In the genomic region with DNA sequence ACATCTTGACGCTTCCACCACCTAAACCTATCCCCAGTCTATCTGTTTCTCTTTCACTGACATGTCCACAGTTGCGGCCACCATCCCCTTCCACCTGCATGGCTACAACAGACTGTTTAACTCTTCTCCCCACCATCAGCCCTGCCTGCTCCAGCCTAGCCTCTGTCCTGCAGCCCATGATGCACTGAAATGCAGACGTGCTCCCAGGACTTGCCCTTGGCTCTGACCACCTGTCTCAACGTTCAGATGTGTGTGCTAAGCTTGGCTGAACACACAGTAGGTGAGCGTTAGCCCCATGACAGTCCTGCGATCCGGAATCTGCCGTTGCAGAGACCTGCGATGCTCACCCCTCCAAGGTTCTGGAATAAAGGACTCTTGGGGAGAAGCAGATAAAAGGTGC, we compare ENCODE assay signal across 1 cellular context.
TF ChIP-seq lines count a peak whose summit lies in the region.

No MANE protein-coding gene starts in this region.

TF ChIP-seq in H1, 55 proteins besides CTCF, POLR2A, EP300 and RAD21:
- TF ChIP-seq RXRA (IDR thresholded peaks at IDR 0.05; ENCODE audit: insufficient read depth, low read depth, low read length), result no peak
- TF ChIP-seq, protein P1, sequence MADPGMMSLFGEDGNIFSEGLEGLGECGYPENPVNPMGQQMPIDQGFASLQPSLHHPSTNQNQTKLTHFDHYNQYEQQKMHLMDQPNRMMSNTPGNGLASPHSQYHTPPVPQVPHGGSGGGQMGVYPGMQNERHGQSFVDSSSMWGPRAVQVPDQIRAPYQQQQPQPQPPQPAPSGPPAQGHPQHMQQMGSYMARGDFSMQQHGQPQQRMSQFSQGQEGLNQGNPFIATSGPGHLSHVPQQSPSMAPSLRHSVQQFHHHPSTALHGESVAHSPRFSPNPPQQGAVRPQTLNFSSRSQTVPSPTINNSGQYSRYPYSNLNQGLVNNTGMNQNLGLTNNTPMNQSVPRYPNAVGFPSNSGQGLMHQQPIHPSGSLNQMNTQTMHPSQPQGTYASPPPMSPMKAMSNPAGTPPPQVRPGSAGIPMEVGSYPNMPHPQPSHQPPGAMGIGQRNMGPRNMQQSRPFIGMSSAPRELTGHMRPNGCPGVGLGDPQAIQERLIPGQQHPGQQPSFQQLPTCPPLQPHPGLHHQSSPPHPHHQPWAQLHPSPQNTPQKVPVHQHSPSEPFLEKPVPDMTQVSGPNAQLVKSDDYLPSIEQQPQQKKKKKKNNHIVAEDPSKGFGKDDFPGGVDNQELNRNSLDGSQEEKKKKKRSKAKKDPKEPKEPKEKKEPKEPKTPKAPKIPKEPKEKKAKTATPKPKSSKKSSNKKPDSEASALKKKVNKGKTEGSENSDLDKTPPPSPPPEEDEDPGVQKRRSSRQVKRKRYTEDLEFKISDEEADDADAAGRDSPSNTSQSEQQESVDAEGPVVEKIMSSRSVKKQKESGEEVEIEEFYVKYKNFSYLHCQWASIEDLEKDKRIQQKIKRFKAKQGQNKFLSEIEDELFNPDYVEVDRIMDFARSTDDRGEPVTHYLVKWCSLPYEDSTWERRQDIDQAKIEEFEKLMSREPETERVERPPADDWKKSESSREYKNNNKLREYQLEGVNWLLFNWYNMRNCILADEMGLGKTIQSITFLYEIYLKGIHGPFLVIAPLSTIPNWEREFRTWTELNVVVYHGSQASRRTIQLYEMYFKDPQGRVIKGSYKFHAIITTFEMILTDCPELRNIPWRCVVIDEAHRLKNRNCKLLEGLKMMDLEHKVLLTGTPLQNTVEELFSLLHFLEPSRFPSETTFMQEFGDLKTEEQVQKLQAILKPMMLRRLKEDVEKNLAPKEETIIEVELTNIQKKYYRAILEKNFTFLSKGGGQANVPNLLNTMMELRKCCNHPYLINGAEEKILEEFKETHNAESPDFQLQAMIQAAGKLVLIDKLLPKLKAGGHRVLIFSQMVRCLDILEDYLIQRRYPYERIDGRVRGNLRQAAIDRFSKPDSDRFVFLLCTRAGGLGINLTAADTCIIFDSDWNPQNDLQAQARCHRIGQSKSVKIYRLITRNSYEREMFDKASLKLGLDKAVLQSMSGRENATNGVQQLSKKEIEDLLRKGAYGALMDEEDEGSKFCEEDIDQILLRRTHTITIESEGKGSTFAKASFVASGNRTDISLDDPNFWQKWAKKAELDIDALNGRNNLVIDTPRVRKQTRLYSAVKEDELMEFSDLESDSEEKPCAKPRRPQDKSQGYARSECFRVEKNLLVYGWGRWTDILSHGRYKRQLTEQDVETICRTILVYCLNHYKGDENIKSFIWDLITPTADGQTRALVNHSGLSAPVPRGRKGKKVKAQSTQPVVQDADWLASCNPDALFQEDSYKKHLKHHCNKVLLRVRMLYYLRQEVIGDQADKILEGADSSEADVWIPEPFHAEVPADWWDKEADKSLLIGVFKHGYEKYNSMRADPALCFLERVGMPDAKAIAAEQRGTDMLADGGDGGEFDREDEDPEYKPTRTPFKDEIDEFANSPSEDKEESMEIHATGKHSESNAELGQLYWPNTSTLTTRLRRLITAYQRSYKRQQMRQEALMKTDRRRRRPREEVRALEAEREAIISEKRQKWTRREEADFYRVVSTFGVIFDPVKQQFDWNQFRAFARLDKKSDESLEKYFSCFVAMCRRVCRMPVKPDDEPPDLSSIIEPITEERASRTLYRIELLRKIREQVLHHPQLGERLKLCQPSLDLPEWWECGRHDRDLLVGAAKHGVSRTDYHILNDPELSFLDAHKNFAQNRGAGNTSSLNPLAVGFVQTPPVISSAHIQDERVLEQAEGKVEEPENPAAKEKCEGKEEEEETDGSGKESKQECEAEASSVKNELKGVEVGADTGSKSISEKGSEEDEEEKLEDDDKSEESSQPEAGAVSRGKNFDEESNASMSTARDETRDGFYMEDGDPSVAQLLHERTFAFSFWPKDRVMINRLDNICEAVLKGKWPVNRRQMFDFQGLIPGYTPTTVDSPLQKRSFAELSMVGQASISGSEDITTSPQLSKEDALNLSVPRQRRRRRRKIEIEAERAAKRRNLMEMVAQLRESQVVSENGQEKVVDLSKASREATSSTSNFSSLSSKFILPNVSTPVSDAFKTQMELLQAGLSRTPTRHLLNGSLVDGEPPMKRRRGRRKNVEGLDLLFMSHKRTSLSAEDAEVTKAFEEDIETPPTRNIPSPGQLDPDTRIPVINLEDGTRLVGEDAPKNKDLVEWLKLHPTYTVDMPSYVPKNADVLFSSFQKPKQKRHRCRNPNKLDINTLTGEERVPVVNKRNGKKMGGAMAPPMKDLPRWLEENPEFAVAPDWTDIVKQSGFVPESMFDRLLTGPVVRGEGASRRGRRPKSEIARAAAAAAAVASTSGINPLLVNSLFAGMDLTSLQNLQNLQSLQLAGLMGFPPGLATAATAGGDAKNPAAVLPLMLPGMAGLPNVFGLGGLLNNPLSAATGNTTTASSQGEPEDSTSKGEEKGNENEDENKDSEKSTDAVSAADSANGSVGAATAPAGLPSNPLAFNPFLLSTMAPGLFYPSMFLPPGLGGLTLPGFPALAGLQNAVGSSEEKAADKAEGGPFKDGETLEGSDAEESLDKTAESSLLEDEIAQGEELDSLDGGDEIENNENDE (IDR thresholded peaks at IDR 0.05; ENCODE audit: insufficient replicate concordance, low read length), result no peak
- no peak for TF ChIP-seq CTBP2 (IDR thresholded peaks at IDR 0.05; ENCODE audit: borderline replicate concordance, insufficient read depth, insufficient read length, low read length)
- no peak for TF ChIP-seq KDM5A (IDR thresholded peaks at IDR 0.05; ENCODE audit: low read length)
- TF ChIP-seq ASH2L (IDR thresholded peaks at IDR 0.05; ENCODE audit: low read length), result no peak
- TF ChIP-seq JUND (IDR thresholded peaks at IDR 0.05; ENCODE audit: low read length), result no peak
- no peak for TF ChIP-seq SP2 (IDR thresholded peaks at IDR 0.05; ENCODE audit: low read length)
- no peak for TF ChIP-seq TAF7 (optimal IDR thresholded peaks at IDR 0.05; ENCODE audit: borderline replicate concordance, low read depth, low read length)
- TF ChIP-seq, protein P2, sequence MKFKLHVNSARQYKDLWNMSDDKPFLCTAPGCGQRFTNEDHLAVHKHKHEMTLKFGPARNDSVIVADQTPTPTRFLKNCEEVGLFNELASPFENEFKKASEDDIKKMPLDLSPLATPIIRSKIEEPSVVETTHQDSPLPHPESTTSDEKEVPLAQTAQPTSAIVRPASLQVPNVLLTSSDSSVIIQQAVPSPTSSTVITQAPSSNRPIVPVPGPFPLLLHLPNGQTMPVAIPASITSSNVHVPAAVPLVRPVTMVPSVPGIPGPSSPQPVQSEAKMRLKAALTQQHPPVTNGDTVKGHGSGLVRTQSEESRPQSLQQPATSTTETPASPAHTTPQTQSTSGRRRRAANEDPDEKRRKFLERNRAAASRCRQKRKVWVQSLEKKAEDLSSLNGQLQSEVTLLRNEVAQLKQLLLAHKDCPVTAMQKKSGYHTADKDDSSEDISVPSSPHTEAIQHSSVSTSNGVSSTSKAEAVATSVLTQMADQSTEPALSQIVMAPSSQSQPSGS (IDR thresholded peaks at IDR 0.05; ENCODE audit: low read length), result no peak
- TF ChIP-seq CBX5 (IDR thresholded peaks at IDR 0.05; ENCODE audit: low read depth, low read length), result no peak
- TF ChIP-seq HDAC6 (IDR thresholded peaks at IDR 0.05; ENCODE audit: low read depth, low read length), result no peak
- no peak for TF ChIP-seq RNF2 (IDR thresholded peaks at IDR 0.05; ENCODE audit: borderline replicate concordance, low read depth, low read length, missing control alignments, poor library complexity, severe bottlenecking)
- TF ChIP-seq RBBP5 (IDR thresholded peaks at IDR 0.05; ENCODE audit: borderline replicate concordance, low read depth, low read length), result no peak
- TF ChIP-seq, protein P3, sequence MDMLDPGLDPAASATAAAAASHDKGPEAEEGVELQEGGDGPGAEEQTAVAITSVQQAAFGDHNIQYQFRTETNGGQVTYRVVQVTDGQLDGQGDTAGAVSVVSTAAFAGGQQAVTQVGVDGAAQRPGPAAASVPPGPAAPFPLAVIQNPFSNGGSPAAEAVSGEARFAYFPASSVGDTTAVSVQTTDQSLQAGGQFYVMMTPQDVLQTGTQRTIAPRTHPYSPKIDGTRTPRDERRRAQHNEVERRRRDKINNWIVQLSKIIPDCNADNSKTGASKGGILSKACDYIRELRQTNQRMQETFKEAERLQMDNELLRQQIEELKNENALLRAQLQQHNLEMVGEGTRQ (IDR thresholded peaks at IDR 0.05; ENCODE audit: low read length), result no peak
- TF ChIP-seq EGR1 (IDR thresholded peaks at IDR 0.05; ENCODE audit: borderline replicate concordance, low read depth, low read length), result no peak
- no peak for TF ChIP-seq TEAD4 (IDR thresholded peaks at IDR 0.05; ENCODE audit: low read depth, low read length)
- no peak for TF ChIP-seq SRF (IDR thresholded peaks at IDR 0.05; ENCODE audit: low read depth, low read length)
- no peak for TF ChIP-seq KDM1A (IDR thresholded peaks at IDR 0.05; ENCODE audit: borderline replicate concordance, low read length)
- TF ChIP-seq TCF12 (IDR thresholded peaks at IDR 0.05; ENCODE audit: low read depth, low read length), result no peak
- TF ChIP-seq FOSL1 (IDR thresholded peaks at IDR 0.05; ENCODE audit: insufficient read depth, low read depth, low read length), result no peak
TF ChIP-seq in H1: peak in this region for 0.
